ENCODE assay signal across 21 cellular contexts in the genomic region with DNA sequence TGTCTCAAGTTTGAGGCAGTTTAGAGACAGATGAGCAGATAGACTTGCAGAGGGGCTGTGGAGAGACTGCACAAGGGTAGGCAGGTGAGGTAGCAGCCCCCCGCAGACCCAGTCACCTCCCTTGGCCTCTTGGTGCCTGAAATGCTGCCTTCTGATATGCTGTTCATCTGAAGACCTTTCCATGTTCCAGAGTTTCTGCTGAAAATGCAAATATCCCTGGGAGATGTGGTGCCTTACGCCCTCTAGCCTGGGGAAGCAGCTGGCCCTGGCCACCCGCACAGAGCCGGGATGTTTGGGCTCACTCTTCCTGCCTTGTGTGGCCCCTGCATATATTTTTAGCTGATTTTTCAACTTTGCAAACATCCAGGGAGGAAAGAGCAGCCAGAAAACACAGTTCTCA. TPM values are rescaled to one million over a fixed set of nuclear protein-coding genes. Genes with fewer than 3 reads are reported as not detected.
DNase-seq lines count a peak whose midpoint lies in the region; TF ChIP-seq lines count a peak whose summit lies in the region.
"Had no signal": no experiment of that assay in that cellular context is flagged by ENCODE, and none has a peak within 500 bp of the region (broad histone marks: within the 10 kb centered on the region; RNA-seq: fewer than 3 reads in every experiment).

No MANE protein-coding gene starts in this region.

- no peak for TF ChIP-seq POLR2A in vagina (IDR thresholded peaks at IDR 0.05)

- H2AFZ ChIP-seq in osteoblast (ENCODE audit: low read length), result no peak overlapping the region
- H2AFZ ChIP-seq: GM23338 had no signal

- TF ChIP-seq CTCF in ascending aorta (IDR thresholded peaks at IDR 0.05) (peak in 2 of 3 experiments; percentile 11 to 57), osteoblast (IDR thresholded peaks at IDR 0.05; ENCODE audit: extremely low read depth, low read depth, low read length) (no peak), vagina (IDR thresholded peaks at IDR 0.05) (no peak)

- H3K4me1 ChIP-seq in ascending aorta, result peaks cover 14 to 40% of the 10 kb centered on the region in 2 donors
- peaks cover 21% of the 10 kb centered on the region for H3K4me1 ChIP-seq in osteoblast (ENCODE audit: insufficient read depth, low read length)
- peaks cover 47% of the 10 kb centered on the region for H3K4me1 ChIP-seq in vagina

- no peaks in the 10 kb centered on the region for H3K27me3 ChIP-seq in ascending aorta
- H3K27me3 ChIP-seq in osteoblast (ENCODE audit: insufficient read depth, low read length), result no peaks in the 10 kb centered on the region
- H3K27me3 ChIP-seq in vagina, result no peaks in the 10 kb centered on the region
- H3K27me3 ChIP-seq: BE2C had no signal

- H3K4me2 ChIP-seq in osteoblast (ENCODE audit: insufficient read depth, low read length), result no peak overlapping the region
- H3K4me2 ChIP-seq: GM23338 had no signal

- H3K36me3 ChIP-seq in ascending aorta (no peaks in the 10 kb centered on the region), osteoblast (ENCODE audit: insufficient read depth, low read length) (no peaks in the 10 kb centered on the region), vagina (no peaks in the 10 kb centered on the region)
- H3K36me3 ChIP-seq: BE2C had no signal

- intact Hi-C loops in ascending aorta (cut with DNase I), result loop anchor here (5.0 kb wide), 2 partner anchors 250 to 495 kb away; partner anchors contain the start of gene ARID1B
- intact Hi-C loops in vagina (cut with DNase I), result loop anchor here (10.0 kb wide), 1 partner anchor 227 kb away; no protein-coding TSS in a partner anchor

- DNase-seq in SHP77 (lab: John Stamatoyannopoulos, UW) (peak; percentile 29 to 42), SHP77 treated with DMSO at 0.1 percent for 48 hours (lab: John Stamatoyannopoulos, UW) (no peak), ascending aorta (ENCODE audit: low spot score in 2 of 2) (peak in 1 of 2 donors; percentile 63), osteoblast (ENCODE audit: insufficient read length, low spot score, missing footprints) (peak; percentile 23), vagina (ENCODE audit: extremely low spot score in 2 of 2) (no peak), DMS153 (lab: John Stamatoyannopoulos, UW) (no peak), NCI-H524 treated with DMSO at 0.1 percent for 48 hours (lab: John Stamatoyannopoulos, UW) (no peak)
- DNase-seq: BE2C; Calu3; H9; Kasumi-1; NCI-H1105; NCI-H1436 treated with DMSO at 0.1 percent for 48 hours; NCI-H187 treated with DMSO at 0.1 percent for 48 hours; NCI-H2107; NCI-H524; NCI-H774; NK-92 treated with Interleukin-12 subunit alpha and Interleukin-12 subunit beta, amount 100 ng/mL, for 24 hours; PC-3 had no signal

- H3K4me3 ChIP-seq in ascending aorta, result no peak overlapping the region
- no peak overlapping the region for H3K4me3 ChIP-seq in osteoblast (ENCODE audit: insufficient read depth, low read length)
- H3K4me3 ChIP-seq in vagina, result no peak overlapping the region
- H3K4me3 ChIP-seq: GM23338 had no signal

- no peaks in the 10 kb centered on the region for H4K20me1 ChIP-seq in osteoblast (ENCODE audit: insufficient read depth, low read length)

- no peaks in the 10 kb centered on the region for H3K79me2 ChIP-seq in osteoblast (ENCODE audit: insufficient read depth, low read length)

- H3K27ac ChIP-seq in ascending aorta, result peak overlapping the region; percentile 97 to 98
- no peak overlapping the region for H3K27ac ChIP-seq in osteoblast (ENCODE audit: low read depth, low read length)
- peak overlapping the region; percentile 89 for H3K27ac ChIP-seq in vagina
- H3K27ac ChIP-seq: 22Rv1 had no signal

- no peaks in the 10 kb centered on the region for H3K9me3 ChIP-seq in ascending aorta
- no peaks in the 10 kb centered on the region for H3K9me3 ChIP-seq in osteoblast (ENCODE audit: low read depth, low read length)
- no peaks in the 10 kb centered on the region for H3K9me3 ChIP-seq in vagina
- H3K9me3 ChIP-seq: BE2C had no signal

RNA-seq across cellular contexts. Expression of gene TMEM242, which starts 51.4 kb away (rescaled TPM):
- total RNA-seq in ascending aorta, result 2.3 TPM
- 5.6 and 6.2 TPM in 2 replicates for total RNA-seq in osteoblast
- total RNA-seq in vagina, result 6.1 TPM

Comparison
In these comparisons a context has a peak if more than half of its experiments do, and no peak if none do; other contexts are left out.
1. DNase-seq: peak in SHP77 (2 of 2) and osteoblast (single experiment); none in SHP77 treated with DMSO at 0.1 percent for 48 hours (single experiment), vagina (0 of 2), DMS153 (single experiment) and NCI-H524 treated with DMSO at 0.1 percent for 48 hours (single experiment).
2. CTCF ChIP-seq: peak in ascending aorta (2 of 3); none in osteoblast (single experiment) and vagina (0 of 3).